In genomic region chr12:24911284-24911791, GRCh38 we compare ENCODE assay signal across 1 cellular context.
TF ChIP-seq lines count a peak whose summit lies in the region.

No MANE protein-coding gene starts in this region.

TF ChIP-seq in HepG2, 621 proteins besides CTCF, POLR2A, EP300 and RAD21 (continued from another document and continues in another):
- no peak for TF ChIP-seq ZNF710 (CRISPR knock-in tag; IDR thresholded peaks at IDR 0.05; ENCODE audit: borderline replicate concordance)
- peak; percentile 61 for TF ChIP-seq TBX2 (CRISPR knock-in tag; IDR thresholded peaks at IDR 0.05; ENCODE audit: borderline replicate concordance)
- TF ChIP-seq THAP8 (CRISPR knock-in tag; IDR thresholded peaks at IDR 0.05; ENCODE audit: borderline replicate concordance), result no peak
- TF ChIP-seq CC2D1A (CRISPR knock-in tag; IDR thresholded peaks at IDR 0.05), result no peak
- TF ChIP-seq ZSCAN30 (CRISPR knock-in tag; IDR thresholded peaks at IDR 0.05), result no peak
- TF ChIP-seq GABPB1 (CRISPR knock-in tag; IDR thresholded peaks at IDR 0.05), result no peak
- TF ChIP-seq KAT2B (IDR thresholded peaks at IDR 0.05; ENCODE audit: borderline replicate concordance, low read depth, low read length), result no peak
- no peak for TF ChIP-seq TOE1 (CRISPR knock-in tag; IDR thresholded peaks at IDR 0.05)
- TF ChIP-seq SIN3B (IDR thresholded peaks at IDR 0.05; ENCODE audit: low read length), result no peak
- TF ChIP-seq IKZF4 (CRISPR knock-in tag; IDR thresholded peaks at IDR 0.05; ENCODE audit: borderline replicate concordance, low read depth, not compliant biosample characterization), result no peak
- no peak for TF ChIP-seq ZBTB40 (IDR thresholded peaks at IDR 0.05)
- TF ChIP-seq ZBTB40 (CRISPR knock-in tag; IDR thresholded peaks at IDR 0.05), result no peak
- TF ChIP-seq ZNF784 (CRISPR knock-in tag; IDR thresholded peaks at IDR 0.05; ENCODE audit: borderline replicate concordance), result no peak
- TF ChIP-seq ZNF292 (CRISPR knock-in tag; IDR thresholded peaks at IDR 0.05; ENCODE audit: borderline replicate concordance, low read depth), result peak; percentile 57
- TF ChIP-seq ZNF501 (CRISPR knock-in tag; IDR thresholded peaks at IDR 0.05), result no peak
- no peak for TF ChIP-seq NAIF1 (CRISPR knock-in tag; IDR thresholded peaks at IDR 0.05; ENCODE audit: borderline replicate concordance)
- no peak for TF ChIP-seq GATAD1 (CRISPR knock-in tag; IDR thresholded peaks at IDR 0.05)
- TF ChIP-seq ZNF143 (CRISPR knock-in tag; IDR thresholded peaks at IDR 0.05), result no peak
- TF ChIP-seq IKZF5 (CRISPR knock-in tag; IDR thresholded peaks at IDR 0.05), result peak; percentile 52; the same call in 1 of the 2 replicates
- no peak for TF ChIP-seq KDM5A (IDR thresholded peaks at IDR 0.05; ENCODE audit: borderline replicate concordance, low read length)
- TF ChIP-seq HNRNPH1 (optimal IDR thresholded peaks at IDR 0.05; ENCODE audit: low read depth, low read length), result no peak
- no peak for TF ChIP-seq ZBED4 (CRISPR knock-in tag; IDR thresholded peaks at IDR 0.05; ENCODE audit: borderline replicate concordance)
- 0 out of 2 replicates have a peak, but pooled peaks have one; percentile 45 for TF ChIP-seq RCOR2 (CRISPR knock-in tag; IDR thresholded peaks at IDR 0.05)
- no peak for TF ChIP-seq NR0B2 (CRISPR knock-in tag; IDR thresholded peaks at IDR 0.05)
- no peak for TF ChIP-seq CBX2 (IDR thresholded peaks at IDR 0.05; ENCODE audit: low read depth, low read length)
- TF ChIP-seq CBX2 (CRISPR knock-in tag; IDR thresholded peaks at IDR 0.05; ENCODE audit: low read depth), result no peak
- no peak for TF ChIP-seq ZNF747 (CRISPR knock-in tag; IDR thresholded peaks at IDR 0.05; ENCODE audit: borderline replicate concordance)
- TF ChIP-seq MTERF4 (CRISPR knock-in tag; IDR thresholded peaks at IDR 0.05), result no peak
- TF ChIP-seq SP2 (CRISPR knock-in tag; IDR thresholded peaks at IDR 0.05), result no peak
- TF ChIP-seq ZNF414 (CRISPR knock-in tag; IDR thresholded peaks at IDR 0.05), result no peak
- TF ChIP-seq ZNF282 (IDR thresholded peaks at IDR 0.05; ENCODE audit: partially characterized antibody), result no peak
- TF ChIP-seq MZF1 (CRISPR knock-in tag; IDR thresholded peaks at IDR 0.05; ENCODE audit: borderline replicate concordance), result no peak
- no peak for TF ChIP-seq PRMT3 (CRISPR knock-in tag; IDR thresholded peaks at IDR 0.05; ENCODE audit: borderline replicate concordance, low read depth)
- TF ChIP-seq E2F1 (CRISPR knock-in tag; IDR thresholded peaks at IDR 0.05), result no peak
